In genomic region chr21:34922487-34922886, GRCh38 we compare ENCODE assay signal across 16 cellular contexts.
"Had no signal": no experiment of that assay in that cellular context is flagged by ENCODE, and none has a peak within 500 bp of the region (broad histone marks: within the 10 kb centered on the region; RNA-seq: fewer than 3 reads in every experiment).

No MANE protein-coding gene starts in this region.

- H3K36me3 ChIP-seq: breast epithelium, esophagus muscularis mucosa, upper lobe of left lung had no signal

- H3K4me3 ChIP-seq: breast epithelium, dorsolateral prefrontal cortex, esophagus muscularis mucosa, smooth muscle cell, upper lobe of left lung had no signal

- H3K4me1 ChIP-seq: breast epithelium, esophagus muscularis mucosa, foreskin keratinocyte had no signal

- H3K9me3 Mint-ChIP-seq: activated CD4-positive, alpha-beta memory T cell treated with anti-CD3 and anti-CD28 coated beads for 36 hours; activated T-helper 2 cell treated with anti-CD3 and anti-CD28 coated beads, Interferon-gamma antibody, Interleukin-2, Interleukin-4, amounts not matched to agents 10 μg/mL and 5 μg/mL and 100 μg/mL, durations not matched to agents 14 hours and 24 hours and 36 hours had no signal

- H3K27ac Mint-ChIP-seq: activated CD4-positive, alpha-beta memory T cell treated with anti-CD3 and anti-CD28 coated beads for 36 hours; activated naive CD4-positive, alpha-beta T cell treated with anti-CD3 and anti-CD28 coated beads, Interleukin-2, amount 50 U/mL, for 72 hours; activated T-helper 2 cell treated with anti-CD3 and anti-CD28 coated beads, Interferon-gamma antibody, Interleukin-2, Interleukin-4, amounts not matched to agents 10 μg/mL and 5 μg/mL and 100 μg/mL, durations not matched to agents 14 hours and 24 hours and 36 hours had no signal

- DNase-seq: activated CD4-positive, alpha-beta memory T cell treated with anti-CD3 and anti-CD28 coated beads for 36 hours; aorta; dorsolateral prefrontal cortex; foreskin keratinocyte; head of caudate nucleus; naive B cell; posterior cingulate gyrus; right cardiac atrium; substantia nigra; T-helper 9 cell; upper lobe of left lung had no signal

- H3K9me3 ChIP-seq: breast epithelium, esophagus muscularis mucosa, upper lobe of left lung had no signal

- H3K4me3 Mint-ChIP-seq: activated CD4-positive, alpha-beta memory T cell treated with anti-CD3 and anti-CD28 coated beads for 36 hours had no signal

- H3K27me3 Mint-ChIP-seq: activated CD4-positive, alpha-beta memory T cell treated with anti-CD3 and anti-CD28 coated beads for 36 hours; naive B cell had no signal

- ATAC-seq: foreskin keratinocyte, right cardiac atrium had no signal

- H3K27ac ChIP-seq: breast epithelium, dorsolateral prefrontal cortex, esophagus muscularis mucosa, foreskin keratinocyte, upper lobe of left lung had no signal

- H3K4me2 ChIP-seq: smooth muscle cell had no signal
